1 cellular context compared by ENCODE assay signal in the genomic region with DNA sequence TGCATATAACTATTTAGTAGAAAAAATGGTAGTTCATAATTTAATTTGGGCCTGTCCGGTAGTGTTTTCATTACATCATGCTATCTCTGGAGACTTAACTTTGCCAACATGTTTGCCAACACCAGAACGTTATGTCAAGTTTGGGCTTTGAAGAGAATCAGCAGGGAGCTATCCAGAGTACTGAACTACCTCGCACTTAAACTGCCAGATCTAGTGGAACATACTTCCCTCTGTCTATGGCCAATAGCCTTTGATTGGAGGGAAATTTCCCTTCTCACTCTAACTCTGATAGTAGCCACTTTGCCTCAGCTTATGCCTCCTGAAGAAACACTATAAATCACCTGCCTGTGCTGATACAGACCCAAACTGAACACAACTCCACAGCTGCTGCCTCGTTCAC.
TF ChIP-seq lines count a peak whose summit lies in the region.

No MANE protein-coding gene starts in this region.

TF ChIP-seq in K562, 482 proteins besides CTCF, POLR2A, EP300 and RAD21:
- TF ChIP-seq, protein P1, sequence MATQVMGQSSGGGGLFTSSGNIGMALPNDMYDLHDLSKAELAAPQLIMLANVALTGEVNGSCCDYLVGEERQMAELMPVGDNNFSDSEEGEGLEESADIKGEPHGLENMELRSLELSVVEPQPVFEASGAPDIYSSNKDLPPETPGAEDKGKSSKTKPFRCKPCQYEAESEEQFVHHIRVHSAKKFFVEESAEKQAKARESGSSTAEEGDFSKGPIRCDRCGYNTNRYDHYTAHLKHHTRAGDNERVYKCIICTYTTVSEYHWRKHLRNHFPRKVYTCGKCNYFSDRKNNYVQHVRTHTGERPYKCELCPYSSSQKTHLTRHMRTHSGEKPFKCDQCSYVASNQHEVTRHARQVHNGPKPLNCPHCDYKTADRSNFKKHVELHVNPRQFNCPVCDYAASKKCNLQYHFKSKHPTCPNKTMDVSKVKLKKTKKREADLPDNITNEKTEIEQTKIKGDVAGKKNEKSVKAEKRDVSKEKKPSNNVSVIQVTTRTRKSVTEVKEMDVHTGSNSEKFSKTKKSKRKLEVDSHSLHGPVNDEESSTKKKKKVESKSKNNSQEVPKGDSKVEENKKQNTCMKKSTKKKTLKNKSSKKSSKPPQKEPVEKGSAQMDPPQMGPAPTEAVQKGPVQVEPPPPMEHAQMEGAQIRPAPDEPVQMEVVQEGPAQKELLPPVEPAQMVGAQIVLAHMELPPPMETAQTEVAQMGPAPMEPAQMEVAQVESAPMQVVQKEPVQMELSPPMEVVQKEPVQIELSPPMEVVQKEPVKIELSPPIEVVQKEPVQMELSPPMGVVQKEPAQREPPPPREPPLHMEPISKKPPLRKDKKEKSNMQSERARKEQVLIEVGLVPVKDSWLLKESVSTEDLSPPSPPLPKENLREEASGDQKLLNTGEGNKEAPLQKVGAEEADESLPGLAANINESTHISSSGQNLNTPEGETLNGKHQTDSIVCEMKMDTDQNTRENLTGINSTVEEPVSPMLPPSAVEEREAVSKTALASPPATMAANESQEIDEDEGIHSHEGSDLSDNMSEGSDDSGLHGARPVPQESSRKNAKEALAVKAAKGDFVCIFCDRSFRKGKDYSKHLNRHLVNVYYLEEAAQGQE (CRISPR knock-in tag; IDR thresholded peaks at IDR 0.05; ENCODE audit: low read depth) = peak; percentile 83
- TF ChIP-seq EHMT2 (IDR thresholded peaks at IDR 0.05) = peak; percentile 61; the same call in 1 of the 2 replicates
- TF ChIP-seq, protein P2, sequence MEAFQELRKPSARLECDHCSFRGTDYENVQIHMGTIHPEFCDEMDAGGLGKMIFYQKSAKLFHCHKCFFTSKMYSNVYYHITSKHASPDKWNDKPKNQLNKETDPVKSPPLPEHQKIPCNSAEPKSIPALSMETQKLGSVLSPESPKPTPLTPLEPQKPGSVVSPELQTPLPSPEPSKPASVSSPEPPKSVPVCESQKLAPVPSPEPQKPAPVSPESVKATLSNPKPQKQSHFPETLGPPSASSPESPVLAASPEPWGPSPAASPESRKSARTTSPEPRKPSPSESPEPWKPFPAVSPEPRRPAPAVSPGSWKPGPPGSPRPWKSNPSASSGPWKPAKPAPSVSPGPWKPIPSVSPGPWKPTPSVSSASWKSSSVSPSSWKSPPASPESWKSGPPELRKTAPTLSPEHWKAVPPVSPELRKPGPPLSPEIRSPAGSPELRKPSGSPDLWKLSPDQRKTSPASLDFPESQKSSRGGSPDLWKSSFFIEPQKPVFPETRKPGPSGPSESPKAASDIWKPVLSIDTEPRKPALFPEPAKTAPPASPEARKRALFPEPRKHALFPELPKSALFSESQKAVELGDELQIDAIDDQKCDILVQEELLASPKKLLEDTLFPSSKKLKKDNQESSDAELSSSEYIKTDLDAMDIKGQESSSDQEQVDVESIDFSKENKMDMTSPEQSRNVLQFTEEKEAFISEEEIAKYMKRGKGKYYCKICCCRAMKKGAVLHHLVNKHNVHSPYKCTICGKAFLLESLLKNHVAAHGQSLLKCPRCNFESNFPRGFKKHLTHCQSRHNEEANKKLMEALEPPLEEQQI (IDR thresholded peaks at IDR 0.05) = no peak
